15 cellular contexts compared by ENCODE assay signal in genomic region chr1:231800071-231800470, GRCh38.
DNase-seq lines count a peak whose midpoint lies in the region; TF ChIP-seq lines count a peak whose summit lies in the region.
"Had no signal": no experiment of that assay in that cellular context is flagged by ENCODE, and none has a peak within 500 bp of the region (broad histone marks: within the 10 kb centered on the region; RNA-seq: fewer than 3 reads in every experiment).

No MANE protein-coding gene starts in this region.

- H3F3A ChIP-seq in GM23248 (ENCODE audit: insufficient read depth) = peaks cover 16% of the 10 kb centered on the region

- dilution Hi-C loops in mammary epithelial cell (cut with HindIII; ENCODE audit: low sequenced_read_pairs) = no loop called here

- 3 to 6% methylated on average over 5 of the region's 5 CpGs for WGBS in GM23248 (ENCODE audit: low coverage in 1 of 2, low lambda C conversion rate in 2 of 2, missing lambda C conversion rate in 2 of 2), 2 experiments
- 1% methylated on average over 5 of the region's 5 CpGs for WGBS in mammary epithelial cell (ENCODE audit: low coverage, missing lambda C conversion rate)

- H3K9me3 ChIP-seq in GM23248 (ENCODE audit: low read depth) (no peaks in the 10 kb centered on the region), mammary epithelial cell (replicated peaks; ENCODE audit: insufficient read depth, low read length) (no peaks in the 10 kb centered on the region)

- peaks cover 7% of the 10 kb centered on the region for H3K9me3 Mint-ChIP-seq in activated CD4-positive, alpha-beta memory T cell treated with anti-CD3 and anti-CD28 coated beads for 36 hours

- H3K4me3 Mint-ChIP-seq in activated CD4-positive, alpha-beta memory T cell treated with anti-CD3 and anti-CD28 coated beads for 36 hours = no peak overlapping the region
- H3K4me3 Mint-ChIP-seq: activated naive CD8-positive, alpha-beta T cell treated with anti-CD3 and anti-CD28 coated beads, Interleukin-2, amount 10 ng/mL, durations not matched to agents 7 days and 5 days had no signal

- H3K4me2 ChIP-seq in GM23248 (ENCODE audit: unreplicated experiment) (peak overlapping the region; percentile 85), mammary epithelial cell (ENCODE audit: insufficient read depth, low read depth, low read length) (peak overlapping the region; percentile 53)

- H2AFZ ChIP-seq in GM23248 (0 out of 2 replicates have a peak overlapping the region, but pooled peaks have one; percentile 20), mammary epithelial cell (ENCODE audit: low read depth, low read length) (peak overlapping the region; percentile 0)

- H3K4me1 Mint-ChIP-seq in activated CD4-positive, alpha-beta memory T cell treated with anti-CD3 and anti-CD28 coated beads for 36 hours (ENCODE audit: low read depth) = no peaks in the 10 kb centered on the region

- H3K36me3 Mint-ChIP-seq in activated CD4-positive, alpha-beta memory T cell treated with anti-CD3 and anti-CD28 coated beads for 36 hours = peaks cover 7% of the 10 kb centered on the region

- no peaks in the 10 kb centered on the region for H4K20me1 ChIP-seq in GM23248 (ENCODE audit: insufficient read depth)
- H4K20me1 ChIP-seq in mammary epithelial cell (ENCODE audit: insufficient read depth, low read length) = no peaks in the 10 kb centered on the region

- no peaks in the 10 kb centered on the region for H3K27me3 ChIP-seq in GM23248 (replicated peaks; ENCODE audit: insufficient read depth)
- H3K27me3 ChIP-seq in mammary epithelial cell (ENCODE audit: insufficient read depth, low read length) = no peaks in the 10 kb centered on the region

- H3K27ac ChIP-seq in GM23248 (no peak overlapping the region), mammary epithelial cell (ENCODE audit: insufficient read depth, low read depth, low read length) (no peak overlapping the region)
- H3K27ac ChIP-seq: C4-2B had no signal

- no peaks in the 10 kb centered on the region for H3K36me3 ChIP-seq in GM23248 (ENCODE audit: low read depth)
- no peaks in the 10 kb centered on the region for H3K36me3 ChIP-seq in mammary epithelial cell (ENCODE audit: insufficient read depth, low read length)

- POLR2A ChIA-PET in activated CD4-positive, alpha-beta memory T cell treated with anti-CD3 and anti-CD28 coated beads for 36 hours (lab: Charles Lee) = no interaction called here

- H3K4me3 ChIP-seq in AG10803 (ENCODE audit: low read length) (no peak overlapping the region), GM23248 (peak overlapping the region; percentile 46), mammary epithelial cell (replicated peaks in 1 of 3; ENCODE audit: insufficient read depth in 1 of 3, low read depth in 2 of 3, low read length in 3 of 3) (no peak overlapping the region)

- H3K9me2 ChIP-seq in GM23248 (ENCODE audit: insufficient read depth) = no peaks in the 10 kb centered on the region

- H3K27ac Mint-ChIP-seq in activated CD4-positive, alpha-beta memory T cell treated with anti-CD3 and anti-CD28 coated beads for 36 hours = no peak overlapping the region
- H3K27ac Mint-ChIP-seq: activated naive CD8-positive, alpha-beta T cell treated with anti-CD3 and anti-CD28 coated beads, Interleukin-2, amount 10 ng/mL, durations not matched to agents 7 days and 5 days; progenitor cell of endocrine pancreas had no signal

- intact Hi-C loops in mammary epithelial cell (cut with micrococcal nuclease) = loop anchor here (10.0 kb wide), 1 partner anchor 195 kb away; no protein-coding TSS in a partner anchor
- intact Hi-C loops in activated CD4-positive, alpha-beta memory T cell treated with anti-CD3 and anti-CD28 coated beads for 36 hours (cut with micrococcal nuclease) = loop anchor here (10.0 kb wide), 1 partner anchor 445 kb away; no protein-coding TSS in a partner anchor

- CTCF ChIA-PET in mammary epithelial cell (lab: Charles Lee; ENCODE audit: low non-redundant PET) = interaction anchor here (0.6 kb wide), 1 partner anchor 763 kb away, joined by 10 read pairs; no protein-coding TSS in a partner anchor
- CTCF ChIA-PET in activated CD4-positive, alpha-beta memory T cell treated with anti-CD3 and anti-CD28 coated beads for 36 hours (lab: Charles Lee) = interaction anchor here (1.9 kb wide), 1 partner anchor 43 kb away, joined by 6 read pairs; no protein-coding TSS in a partner anchor

- no peaks in the 10 kb centered on the region for H3K27me3 Mint-ChIP-seq in activated CD4-positive, alpha-beta memory T cell treated with anti-CD3 and anti-CD28 coated beads for 36 hours
- H3K27me3 Mint-ChIP-seq: activated naive CD8-positive, alpha-beta T cell treated with anti-CD3 and anti-CD28 coated beads, Interleukin-2, amount 10 ng/mL, durations not matched to agents 7 days and 5 days; progenitor cell of endocrine pancreas had no signal

- no peaks in the 10 kb centered on the region for H3K79me2 ChIP-seq in GM23248 (ENCODE audit: insufficient read depth)
- no peaks in the 10 kb centered on the region for H3K79me2 ChIP-seq in mammary epithelial cell (ENCODE audit: insufficient read depth, low read length)

- peak; percentile 57 for DNase-seq in AG10803 (ENCODE audit: low read depth)
- DNase-seq in GM23248 = peak; percentile 63
- DNase-seq in mammary epithelial cell = peak; percentile 66
- DNase-seq in kidney glomerular epithelial cell (lab: John Stamatoyannopoulos, UW) = peak; percentile 65
- no peak for DNase-seq in NCI-H1417 (lab: John Stamatoyannopoulos, UW)
- no peak for DNase-seq in dedifferentiated amniotic fluid mesenchymal stem cell (ENCODE audit: extremely low spot score)
- DNase-seq in activated CD4-positive, alpha-beta memory T cell treated with anti-CD3 and anti-CD28 coated beads for 36 hours = no peak
- no peak for DNase-seq in NCI-H748 treated with DMSO at 0.1 percent for 48 hours (lab: John Stamatoyannopoulos, UW)
- DNase-seq: activated CD8-positive, alpha-beta memory T cell treated with anti-CD3 and anti-CD28 coated beads for 24 hours; activated naive CD8-positive, alpha-beta T cell treated with anti-CD3 and anti-CD28 coated beads, Interleukin-2, amount 10 ng/mL, durations not matched to agents 7 days and 5 days; KBM-7; stimulated activated naive CD4-positive, alpha-beta T cell; T-helper 9 cell had no signal

- TF ChIP-seq CTCF in AG10803 (conservative IDR thresholded peaks at IDR 0.05; ENCODE audit: low read length) (no peak), mammary epithelial cell (conservative IDR thresholded peaks at IDR 0.05 in 1 of 2, IDR thresholded peaks at IDR 0.05 in 1 of 2; ENCODE audit: extremely low read depth in 1 of 2, insufficient read depth in 1 of 2, low read depth in 1 of 2, low read length in 2 of 2) (no peak)

- BruUV-seq in mammary epithelial cell (replicated peaks; lab: Mats Ljungman, UMichigan) = no TSS peak

- in situ Hi-C loops in GM23248 (cut with MboI) (no loop called here), mammary epithelial cell (cut with MboI; ENCODE audit: low sequenced_read_pairs in 2 of 2) (no loop called here)

- H3K9ac ChIP-seq in GM23248 (no peak overlapping the region), mammary epithelial cell (ENCODE audit: insufficient read depth, low read length) (no peak overlapping the region)

- H3K4me1 ChIP-seq in GM23248 (ENCODE audit: insufficient read depth) (peaks cover 14% of the 10 kb centered on the region), mammary epithelial cell (ENCODE audit: insufficient read depth, low read length) (peaks cover 3% of the 10 kb centered on the region)

Comparison
In these comparisons a context has a peak if more than half of its experiments do, and no peak if none do; other contexts are left out.
1. DNase-seq: peak in AG10803 (single experiment), GM23248 (single experiment), mammary epithelial cell (single experiment) and kidney glomerular epithelial cell (single experiment); none in NCI-H1417 (0 of 3), dedifferentiated amniotic fluid mesenchymal stem cell (single experiment), activated CD4-positive, alpha-beta memory T cell treated with anti-CD3 and anti-CD28 coated beads for 36 hours (single experiment) and NCI-H748 treated with DMSO at 0.1 percent for 48 hours (single experiment).